10 cellular contexts compared by ENCODE assay signal in genomic region chr17:45228121-45228941, GRCh38. TPM values are rescaled to one million over a fixed set of nuclear protein-coding genes. Genes with fewer than 3 reads are reported as not detected.
DNase-seq lines count a peak whose midpoint lies in the region; ATAC-seq and TF ChIP-seq lines count a peak whose summit lies in the region.
"Had no signal": no experiment of that assay in that cellular context is flagged by ENCODE, and none has a peak within 500 bp of the region (broad histone marks: within the 10 kb centered on the region; RNA-seq: fewer than 3 reads in every experiment).

No MANE protein-coding gene starts in this region.

- TF ChIP-seq POLR2A in HCT116 (IDR thresholded peaks at IDR 0.05; ENCODE audit: borderline replicate concordance, extremely low read depth, insufficient read depth, insufficient read length) (no peak), esophagus squamous epithelium (IDR thresholded peaks at IDR 0.05) (no peak)

- ATAC-seq in HCT116, result no peak

- H3K4me2 ChIP-seq in HCT116 (ENCODE audit: low read length) (peak overlapping the region; percentile 68), smooth muscle cell (peak overlapping the region; percentile 74)

- no peaks in the 10 kb centered on the region for H3K27me3 ChIP-seq in HCT116 (ENCODE audit: insufficient read depth, low read length)
- peaks cover 0 to 6% (median 0%) of the 10 kb centered on the region in 4 donors for H3K27me3 ChIP-seq in esophagus squamous epithelium
- H3K27me3 ChIP-seq in smooth muscle cell (ENCODE audit: low read depth), result peaks cover 10% of the 10 kb centered on the region
- H3K27me3 ChIP-seq in HAP-1 (ENCODE audit: low read depth), result peaks cover 10% of the 10 kb centered on the region

- no peaks in the 10 kb centered on the region for H3K9me3 ChIP-seq in HCT116 (ENCODE audit: control insufficient read depth in 1 of 2, insufficient read depth in 1 of 2, low read depth in 1 of 2, low read length in 2 of 2)
- H3K9me3 ChIP-seq in esophagus squamous epithelium, result no peaks in the 10 kb centered on the region
- no peaks in the 10 kb centered on the region for H3K9me3 ChIP-seq in smooth muscle cell (replicated peaks; ENCODE audit: low read depth)
- H3K9me3 ChIP-seq in HAP-1, result no peaks in the 10 kb centered on the region
- H3K9me3 ChIP-seq: SJSA1 had no signal

- in situ Hi-C loops in GM13977 (cut with MboI; ENCODE audit: low pct_unique_long_range_greater_than_20kb, low sequenced_read_pairs, unreplicated experiment) (no loop called here), HAP-1 (cut with MboI; ENCODE audit: low sequenced_read_pairs) (no loop called here)

- no peak overlapping the region for H2AFZ ChIP-seq in HCT116 (ENCODE audit: low read depth, low read length, poor library complexity, severe bottlenecking)
- H2AFZ ChIP-seq in smooth muscle cell (ENCODE audit: low read depth), result peak overlapping the region; percentile 51

- TF ChIP-seq CTCF in HCT116 (IDR thresholded peaks at IDR 0.05 in 2 of 3, conservative IDR thresholded peaks at IDR 0.05 in 1 of 3; ENCODE audit: borderline replicate concordance in 1 of 3, insufficient read depth in 1 of 3, low read depth in 2 of 3, low read length in 2 of 3) (no peak), esophagus squamous epithelium (IDR thresholded peaks at IDR 0.05) (no peak), smooth muscle cell (IDR thresholded peaks at IDR 0.05; ENCODE audit: borderline replicate concordance, insufficient read depth, poor library complexity, severe bottlenecking) (no peak), GM13977 (IDR thresholded peaks at IDR 0.05; ENCODE audit: extremely low read depth, insufficient read depth, missing control alignments) (no peak)

- WGBS in esophagus squamous epithelium, 2 donors, result 74 to 76% methylated on average over 5 to 10 of the region's 18 CpGs
- 76% methylated on average over 18 of the region's 18 CpGs for WGBS in smooth muscle cell (ENCODE audit: low lambda C conversion rate)

- H3K4me1 ChIP-seq in HCT116 (ENCODE audit: control insufficient read depth in 1 of 2, insufficient read depth in 2 of 2, low read length in 2 of 2), result peaks cover 33 to 79% of the 10 kb centered on the region in 2 experiments
- peaks cover 39 to 84% (median 45%) of the 10 kb centered on the region in 3 donors for H3K4me1 ChIP-seq in esophagus squamous epithelium
- peaks cover 17% of the 10 kb centered on the region for H3K4me1 ChIP-seq in smooth muscle cell (ENCODE audit: low read depth)
- no peaks in the 10 kb centered on the region for H3K4me1 ChIP-seq in HAP-1
- H3K4me1 ChIP-seq: SJSA1 had no signal

- H3K27ac ChIP-seq in HCT116 (ENCODE audit: low read depth, low read length), result peak overlapping the region; percentile 26; the same call in 1 of the 2 replicates
- peak overlapping the region; percentile 66 to 95 (median 84) for H3K27ac ChIP-seq in esophagus squamous epithelium
- H3K27ac ChIP-seq in smooth muscle cell (ENCODE audit: low read depth), result peak overlapping the region; percentile 63
- H3K27ac ChIP-seq: epithelial cell of prostate, SJSA1 had no signal

- H4K20me1 ChIP-seq in HCT116 (ENCODE audit: insufficient read depth), result no peaks in the 10 kb centered on the region
- H4K20me1 ChIP-seq in smooth muscle cell (ENCODE audit: low read depth), result no peaks in the 10 kb centered on the region

- intact Hi-C loops in HCT116 (cut with micrococcal nuclease) (no loop called here), esophagus squamous epithelium (cut with DNase I) (no loop called here)

- H3K79me2 ChIP-seq in HCT116 (ENCODE audit: insufficient read depth, low read length) (no peaks in the 10 kb centered on the region), smooth muscle cell (ENCODE audit: low read depth) (no peaks in the 10 kb centered on the region)

- CTCF ChIA-PET in HCT116 (lab: Charles Lee), result interaction anchor here (0.8 to 5.9 kb wide), 4 partner anchors 8 to 93 kb away, joined by 3 to 55 read pairs (median 22); partner anchors contain the start of gene ACBD4

- TF ChIP-seq RAD21 in HCT116 (IDR thresholded peaks at IDR 0.05; ENCODE audit: low read depth), result no peak

- no peaks in the 10 kb centered on the region for H3K9me2 ChIP-seq in HCT116 (ENCODE audit: insufficient read depth)

- 0 out of 4 replicates have a peak overlapping the region, but pooled peaks of 1 of the 2 experiments have one; percentile 8 for H3K4me3 ChIP-seq in HCT116 (replicated peaks in 1 of 2; ENCODE audit: low read depth in 1 of 2, low read length in 2 of 2)
- peak overlapping the region in 2 of 4 donors; percentile 7 to 70 for H3K4me3 ChIP-seq in esophagus squamous epithelium
- no peak overlapping the region for H3K4me3 ChIP-seq in smooth muscle cell
- H3K4me3 ChIP-seq in HAP-1, result no peak overlapping the region
- H3K4me3 ChIP-seq: SJSA1 had no signal

- no peaks in the 10 kb centered on the region for H3F3A ChIP-seq in smooth muscle cell (ENCODE audit: low read depth)

- DNase-seq in HCT116 (ENCODE audit: low read depth, low spot score) (no peak), SW480 (ENCODE audit: low spot score) (peak; percentile 62), esophagus squamous epithelium (lab: John Stamatoyannopoulos, UW) (no peak), smooth muscle cell (lab: John Stamatoyannopoulos, UW; ENCODE audit: unreplicated experiment) (no peak), NCI-H226 (no peak), foreskin melanocyte (no peak), GM13977 (ENCODE audit: low spot score) (no peak), HAP-1 (ENCODE audit: low spot score in 2 of 2) (no peak)

- H3K36me3 ChIP-seq in HCT116 (ENCODE audit: control insufficient read depth in 1 of 2, insufficient read depth in 2 of 2, low read length in 2 of 2), result no peaks in the 10 kb centered on the region
- H3K36me3 ChIP-seq in esophagus squamous epithelium, result no peaks in the 10 kb centered on the region
- no peaks in the 10 kb centered on the region for H3K36me3 ChIP-seq in smooth muscle cell (ENCODE audit: low read depth)
- H3K36me3 ChIP-seq in HAP-1 (replicated peaks), result no peaks in the 10 kb centered on the region
- H3K36me3 ChIP-seq: SJSA1 had no signal

- peak overlapping the region; percentile 26 for H3K9ac ChIP-seq in HCT116 (ENCODE audit: low read length)
- no peak overlapping the region for H3K9ac ChIP-seq in smooth muscle cell (ENCODE audit: low read depth)

- POLR2A ChIA-PET in HCT116 (lab: Charles Lee), result interaction anchor here (1.3 kb wide), 1 partner anchor 79 kb away, joined by 7 read pairs; the partner anchor contains the start of gene HEXIM1

- RAD21 ChIA-PET in HCT116 (lab: Charles Lee; ENCODE audit: low non-redundant PET in 1 of 2, low total read pairs in 2 of 2, uncharacterized antibody in 2 of 2, unreplicated experiment in 2 of 2), result interaction anchor here in 1 of 2 experiments (1.3 kb wide), 1 partner anchor 10 kb away, joined by 3 read pairs; no protein-coding TSS in a partner anchor

- BruUV-seq in HCT116 (replicated peaks; lab: Mats Ljungman, UMichigan), result no TSS peak

TF ChIP-seq in HCT116, 20 proteins besides CTCF, POLR2A, EP300 and RAD21:
- TF ChIP-seq MAX (IDR thresholded peaks at IDR 0.05) (no peak), TCF7L2 (IDR thresholded peaks at IDR 0.05; ENCODE audit: borderline replicate concordance, extremely low read depth, insufficient read depth, insufficient read length) (no peak), YY1 (IDR thresholded peaks at IDR 0.05; ENCODE audit: extremely low read depth, insufficient replicate concordance, low read depth, low read length) (no peak), CEBPB (IDR thresholded peaks at IDR 0.05; ENCODE audit: low read depth) (no peak), ZBTB33 (IDR thresholded peaks at IDR 0.05; ENCODE audit: extremely low read depth, insufficient replicate concordance, low read length) (no peak), SIN3A (IDR thresholded peaks at IDR 0.05; ENCODE audit: low read depth) (no peak), JUND (IDR thresholded peaks at IDR 0.05) (no peak), POLR2AphosphoS5 (IDR thresholded peaks at IDR 0.05; ENCODE audit: low read depth, low read length) (no peak)
TF ChIP-seq in HCT116: peak in this region for 0.

RNA-seq across cellular contexts. Expression of gene FMNL1, which starts 6.6 kb away (rescaled TPM):
- 8.2 TPM for total RNA-seq in HCT116 (2021; ENCODE audit: unreplicated experiment)
- 8.6 and 8.9 TPM in 2 replicates for polyA plus RNA-seq in HCT116 (2012)
- 10 to 100 TPM in 2 of 4 donors, 1 to 10 TPM in 2; 3.5 to 16.8 (median 6.9) TPM for total RNA-seq in esophagus squamous epithelium
- total RNA-seq in smooth muscle cell, result 0.90 TPM in 1 of 2 replicates, not detected in the other
- 0.37 and 1.3 TPM in 2 replicates for polyA plus RNA-seq in smooth muscle cell
- total RNA-seq: SJSA1 had no signal

RNA-seq across cellular contexts. Expression of gene SPATA32, which starts 33.6 kb away (rescaled TPM):
- 0.15 TPM for total RNA-seq in HCT116 (2021; ENCODE audit: unreplicated experiment)
- polyA plus RNA-seq in HCT116 (2012), result 0.05 and 0.16 TPM in 2 replicates
- not detected for total RNA-seq in esophagus squamous epithelium
- not detected in 2 replicates for total RNA-seq in smooth muscle cell
- 0.27 TPM in 1 of 2 replicates, not detected in the other for polyA plus RNA-seq in smooth muscle cell
- total RNA-seq: SJSA1 had no signal

Comparison
In these comparisons a context has a peak if more than half of its experiments do, and no peak if none do; other contexts are left out.
1. H3K27ac ChIP-seq: peak in every context shown above with its lines; median percentile 84 in esophagus squamous epithelium; 63 in smooth muscle cell; 26 in HCT116.